In genomic region chr6:139877828-139878405, GRCh38 we compare ENCODE assay signal across 1 cellular context.
TF ChIP-seq lines count a peak whose summit lies in the region.

No MANE protein-coding gene starts in this region.

TF ChIP-seq in GM12891, 5 proteins besides CTCF, POLR2A, EP300 and RAD21 (continued from another document):
- TF ChIP-seq POU2F2 (IDR thresholded peaks at IDR 0.05; ENCODE audit: low read depth, low read length), result no peak
- no peak for TF ChIP-seq TAF1 (IDR thresholded peaks at IDR 0.05; ENCODE audit: low read depth, low read length)
- TF ChIP-seq POLR2AphosphoS5 (IDR thresholded peaks at IDR 0.05; ENCODE audit: low read depth, low read length), result no peak
- TF ChIP-seq SPI1 (IDR thresholded peaks at IDR 0.05; ENCODE audit: low read depth, low read length), result no peak
